ENCODE assay signal across 37 cellular contexts in the genomic region with DNA sequence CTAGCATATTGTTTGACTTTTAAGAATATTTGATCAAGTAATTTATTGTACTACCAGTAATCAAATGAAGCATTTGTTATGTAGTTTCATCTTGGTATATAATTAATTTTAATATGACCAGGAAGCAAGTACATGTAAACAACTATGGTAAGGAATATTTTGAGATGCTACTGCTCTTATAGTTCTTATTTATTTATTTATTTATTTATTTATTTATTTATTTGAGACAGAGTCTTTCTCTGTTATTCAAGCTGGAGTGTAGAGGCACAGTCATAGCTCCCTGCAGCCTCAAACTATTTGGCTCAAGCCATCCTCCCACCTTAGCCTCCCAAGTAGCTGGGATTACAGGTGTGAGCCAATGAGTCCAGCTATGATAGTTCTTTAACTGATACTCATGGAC.
"Had no signal": no experiment of that assay in that cellular context is flagged by ENCODE, and none has a peak within 500 bp of the region (broad histone marks: within the 10 kb centered on the region; RNA-seq: fewer than 3 reads in every experiment).

No MANE protein-coding gene starts in this region.

- FAIRE-seq: astrocyte, TTC549 had no signal

- ATAC-seq: activated CD8-positive, alpha-beta T cell treated with anti-CD3 and anti-CD28 coated beads for 36 hours; activated naive CD4-positive, alpha-beta T cell treated with anti-CD3 and anti-CD28 coated beads, Interleukin-2, amount 50 U/mL, for 72 hours; activated T-cell treated with anti-CD3 and anti-CD28 coated beads, Interleukin-2, amount 50 U/mL, for 4 hours; activated T-cell treated with anti-CD3 and anti-CD28 coated beads, Interleukin-2, amount 50 U/mL, for 72 hours; activated T-helper 17 cell treated with anti-CD3 and anti-CD28 coated beads, Interleukin-2, amount 50 U/mL, for 72 hours; body of pancreas had no signal

- H3K36me3 Mint-ChIP-seq: activated naive CD4-positive, alpha-beta T cell treated with anti-CD3 and anti-CD28 coated beads, Interleukin-2, amount 50 U/mL, for 72 hours had no signal

- H3K27ac ChIP-seq: adrenal gland, body of pancreas, brain microvascular endothelial cell, breast epithelium, VCaP had no signal

- H3K9me3 ChIP-seq: adrenal gland, body of pancreas, breast epithelium had no signal

- H3K4me3 Mint-ChIP-seq: activated B cell treated with CpG ODN at 0.5 μM for 24 hours; activated CD4-positive, alpha-beta memory T cell treated with anti-CD3 and anti-CD28 coated beads for 36 hours; activated CD4-positive, alpha-beta T cell treated with anti-CD3 and anti-CD28 coated beads, Interleukin-2, amount 10 ng/mL, durations not matched to agents 24 days and 14 days; activated CD8-positive, alpha-beta T cell treated with anti-CD3 and anti-CD28 coated beads for 36 hours; activated naive CD4-positive, alpha-beta T cell treated with anti-CD3 and anti-CD28 coated beads for 36 hours; activated naive CD8-positive, alpha-beta T cell treated with anti-CD3 and anti-CD28 coated beads for 36 hours; activated T-cell treated with anti-CD3 and anti-CD28 coated beads, Interleukin-2, amount 50 U/mL, for 4 hours; activated T-cell treated with anti-CD3 and anti-CD28 coated beads, Interleukin-2, amount 50 U/mL, for 72 hours; activated T-helper 1 cell treated with anti-CD3 and anti-CD28 coated beads, Interleukin-12 subunit alpha, Interleukin-12 subunit beta, Interleukin-2, Interleukin-4 antibody, amounts not matched to agents 30 ng/mL and 10 ng/mL and 1 ng/mL, durations not matched to agents 14 hours and 24 hours and 36 hours; activated T-helper 17 cell treated with anti-CD3 and anti-CD28 coated beads, Interleukin-2, amount 50 U/mL, for 72 hours; T-helper 1 cell treated with Interleukin-12 subunit alpha and Interleukin-12 subunit beta and Interleukin-4 antibody, amounts not matched to agents 30 μg/mL and 1 μg/mL, for 36 hours; T-helper 2 cell treated with Interferon-gamma antibody and Interleukin-4, amounts not matched to agents 5 μg/mL and 100 μg/mL, for 36 hours had no signal

- H3K27ac Mint-ChIP-seq: activated B cell treated with CpG ODN at 0.5 μM for 24 hours; activated CD4-positive, alpha-beta memory T cell treated with anti-CD3 and anti-CD28 coated beads for 36 hours; activated CD4-positive, alpha-beta T cell treated with anti-CD3 and anti-CD28 coated beads, Interleukin-2, amount 10 ng/mL, durations not matched to agents 24 days and 14 days; activated CD8-positive, alpha-beta T cell treated with anti-CD3 and anti-CD28 coated beads for 36 hours; activated naive CD4-positive, alpha-beta T cell treated with anti-CD3 and anti-CD28 coated beads for 36 hours; activated naive CD4-positive, alpha-beta T cell treated with anti-CD3 and anti-CD28 coated beads, Interleukin-2, amount 50 U/mL, for 72 hours; activated naive CD8-positive, alpha-beta T cell treated with anti-CD3 and anti-CD28 coated beads for 36 hours; activated T-cell treated with anti-CD3 and anti-CD28 coated beads, Interleukin-2, amount 50 U/mL, for 72 hours; activated T-helper 1 cell treated with anti-CD3 and anti-CD28 coated beads, Interleukin-12 subunit alpha, Interleukin-12 subunit beta, Interleukin-2, Interleukin-4 antibody, amounts not matched to agents 30 ng/mL and 10 ng/mL and 1 ng/mL, durations not matched to agents 14 hours and 24 hours and 36 hours; activated T-helper 17 cell treated with anti-CD3 and anti-CD28 coated beads, Interleukin-2, amount 50 U/mL, for 72 hours; T-helper 1 cell treated with Interleukin-12 subunit alpha and Interleukin-12 subunit beta and Interleukin-4 antibody, amounts not matched to agents 30 μg/mL and 1 μg/mL, for 36 hours; T-helper 2 cell treated with Interferon-gamma antibody and Interleukin-4, amounts not matched to agents 5 μg/mL and 100 μg/mL, for 36 hours had no signal

- H3K27me3 ChIP-seq: adrenal gland, body of pancreas, brain microvascular endothelial cell, breast epithelium had no signal

- H3K9me3 Mint-ChIP-seq: activated B cell treated with CpG ODN at 0.5 μM for 24 hours; activated CD4-positive, alpha-beta memory T cell treated with anti-CD3 and anti-CD28 coated beads for 36 hours; activated CD4-positive, alpha-beta T cell treated with anti-CD3 and anti-CD28 coated beads, Interleukin-2, amount 10 ng/mL, durations not matched to agents 24 days and 14 days; activated CD8-positive, alpha-beta T cell treated with anti-CD3 and anti-CD28 coated beads for 36 hours; activated naive CD4-positive, alpha-beta T cell treated with anti-CD3 and anti-CD28 coated beads for 36 hours; activated naive CD4-positive, alpha-beta T cell treated with anti-CD3 and anti-CD28 coated beads, Interleukin-2, amount 50 U/mL, for 72 hours; activated naive CD8-positive, alpha-beta T cell treated with anti-CD3 and anti-CD28 coated beads for 36 hours; activated T-cell treated with anti-CD3 and anti-CD28 coated beads, Interleukin-2, amount 50 U/mL, for 4 hours; activated T-cell treated with anti-CD3 and anti-CD28 coated beads, Interleukin-2, amount 50 U/mL, for 72 hours; activated T-helper 1 cell treated with anti-CD3 and anti-CD28 coated beads, Interleukin-12 subunit alpha, Interleukin-12 subunit beta, Interleukin-2, Interleukin-4 antibody, amounts not matched to agents 30 ng/mL and 10 ng/mL and 1 ng/mL, durations not matched to agents 14 hours and 24 hours and 36 hours; activated T-helper 17 cell treated with anti-CD3 and anti-CD28 coated beads, Interleukin-2, amount 50 U/mL, for 72 hours; T-helper 1 cell treated with Interleukin-12 subunit alpha and Interleukin-12 subunit beta and Interleukin-4 antibody, amounts not matched to agents 30 μg/mL and 1 μg/mL, for 36 hours; T-helper 2 cell treated with Interferon-gamma antibody and Interleukin-4, amounts not matched to agents 5 μg/mL and 100 μg/mL, for 36 hours had no signal

- DNase-seq: activated B cell treated with CpG ODN at 0.5 μM for 24 hours; activated CD4-positive, alpha-beta memory T cell treated with anti-CD3 and anti-CD28 coated beads for 36 hours; activated CD4-positive, alpha-beta T cell treated with anti-CD3 and anti-CD28 coated beads for 4 hours; activated CD4-positive, alpha-beta T cell treated with anti-CD3 and anti-CD28 coated beads, Interleukin-2, amount 10 ng/mL, durations not matched to agents 24 days and 14 days; activated CD4-positive, alpha-beta T cell treated with anti-CD3 and anti-CD28 coated beads, Interleukin-2, amount 50 U/mL, for 1 hour; activated CD4-positive, alpha-beta T cell treated with anti-CD3 and anti-CD28 coated beads, Interleukin-2, amount 50 U/mL, for 4 hours; activated CD4-positive, CD25-positive, alpha-beta regulatory T cell treated with anti-CD3 and anti-CD28 coated beads, Interleukin-2, amount 50 U/mL, for 72 hours; activated CD8-positive, alpha-beta memory T cell treated with anti-CD3 and anti-CD28 coated beads, Interleukin-2, amount 50 U/mL, for 4 hours; activated CD8-positive, alpha-beta T cell treated with anti-CD3 and anti-CD28 coated beads for 36 hours; activated effector memory CD4-positive, alpha-beta T cell treated with anti-CD3 and anti-CD28 coated beads, Interleukin-2, amount 50 U/mL, for 16 hours; activated gamma-delta T cell treated with Interleukin-2 at 50 U/mL for 16 hours; activated naive CD4-positive, alpha-beta T cell; activated naive CD4-positive, alpha-beta T cell treated with anti-CD3 and anti-CD28 coated beads for 36 hours; activated naive CD4-positive, alpha-beta T cell treated with anti-CD3 and anti-CD28 coated beads, Interleukin-2, amount 50 U/mL, for 16 hours; activated naive CD8-positive, alpha-beta T cell treated with anti-CD3 and anti-CD28 coated beads for 36 hours; activated T-cell treated with anti-CD3 and anti-CD28 coated beads for 4 hours; activated T-cell treated with anti-CD3 and anti-CD28 coated beads, Interleukin-2, amount 50 U/mL, for 1 hour; activated T-cell treated with anti-CD3 and anti-CD28 coated beads, Interleukin-2, amount 50 U/mL, for 4 hours; activated T-cell treated with anti-CD3 and anti-CD28 coated beads, Interleukin-2, amount 50 U/mL, for 72 hours; adrenal gland; amniotic stem cell; aorta; body of pancreas; brain microvascular endothelial cell; central memory CD4-positive, alpha-beta T cell; T-helper 1 cell; T-helper 2 cell; T-helper 9 cell had no signal

- H3K36me3 ChIP-seq: adrenal gland, brain microvascular endothelial cell, breast epithelium had no signal

- H3K4me3 ChIP-seq: adrenal gland, body of pancreas, breast epithelium had no signal
